Comparison of ENCODE assay signal across 9 cellular contexts in the genomic region with DNA sequence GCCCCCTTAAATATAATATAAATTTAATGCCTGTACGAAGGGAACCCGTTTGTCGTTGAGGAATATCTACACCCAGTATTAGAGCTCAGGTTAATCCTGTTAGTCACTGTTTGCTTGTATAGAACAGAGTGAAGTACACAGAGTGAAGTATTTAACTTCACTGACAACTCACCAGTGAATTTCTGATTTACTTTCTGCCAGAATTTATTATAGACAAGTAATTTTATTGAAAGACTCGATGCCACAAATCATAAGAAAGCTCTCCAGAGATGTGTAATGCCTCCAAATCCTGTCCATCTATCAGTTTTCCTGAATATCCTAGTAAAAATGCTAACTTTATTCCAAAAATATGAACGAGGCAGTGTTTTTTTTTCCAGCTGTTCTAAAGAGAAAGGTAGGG. TPM values are rescaled to one million over a fixed set of nuclear protein-coding genes. Genes with fewer than 3 reads are reported as not detected.
DNase-seq lines count a peak whose midpoint lies in the region; ATAC-seq and TF ChIP-seq lines count a peak whose summit lies in the region.
"Had no signal": no experiment of that assay in that cellular context is flagged by ENCODE, and none has a peak within 500 bp of the region (broad histone marks: within the 10 kb centered on the region; RNA-seq: fewer than 3 reads in every experiment).

No MANE protein-coding gene starts in this region.

- no peak overlapping the region for H3K14ac ChIP-seq in neuronal stem cell (ENCODE audit: low read length)

- TF ChIP-seq CTCF in epithelial cell of esophagus (IDR thresholded peaks at IDR 0.05; ENCODE audit: insufficient read depth, low read depth, low read length, missing control alignments) (no peak), neural crest cell (conservative IDR thresholded peaks at IDR 0.05) (no peak)

- no peak overlapping the region for H3K4me2 ChIP-seq in neuronal stem cell (ENCODE audit: insufficient read depth, low read length, poor library complexity, severe bottlenecking)

- H3K27me3 ChIP-seq in neuronal stem cell (ENCODE audit: control insufficient read depth in 3 of 3, insufficient read depth in 3 of 3, low read depth in 1 of 3, low read length in 3 of 3): no peaks in the 10 kb centered on the region

- H2AFZ ChIP-seq in neuronal stem cell (ENCODE audit: low read length): no peak overlapping the region

- no peak overlapping the region for H4K91ac ChIP-seq in neuronal stem cell (ENCODE audit: low read depth, low read length, poor library complexity)

- no peak overlapping the region for H3K27ac Mint-ChIP-seq in stimulated activated naive CD8-positive, alpha-beta T cell treated with anti-CD3 and anti-CD28 coated beads, Interleukin-15, Interleukin-2, amounts not matched to agents 100 ng/mL and 50 ng/mL, for 24 hours
- no peak overlapping the region for H3K27ac Mint-ChIP-seq in neural crest cell (ENCODE audit: unreplicated experiment)

- H3K79me1 ChIP-seq in neuronal stem cell (ENCODE audit: low read depth, low read length): no peaks in the 10 kb centered on the region

- no peak overlapping the region for H3K23ac ChIP-seq in neuronal stem cell (ENCODE audit: low read depth, low read length, poor library complexity)

- H2BK12ac ChIP-seq in neuronal stem cell (ENCODE audit: low read length): no peak overlapping the region

- no CpG with 5 or more reads among the region's 5 CpGs for WGBS in neuronal stem cell (ENCODE audit: extremely low coverage in 2 of 2, insufficient read length in 2 of 2, insufficient replicate concordance in 1 of 2), 2 donors

- no peaks in the 10 kb centered on the region for H3K36me3 Mint-ChIP-seq in stimulated activated naive CD8-positive, alpha-beta T cell treated with anti-CD3 and anti-CD28 coated beads, Interleukin-15, Interleukin-2, amounts not matched to agents 100 ng/mL and 50 ng/mL, for 24 hours (ENCODE audit: low read depth)
- H3K36me3 Mint-ChIP-seq in neural crest cell (ENCODE audit: low read depth): no peaks in the 10 kb centered on the region

- H3K18ac ChIP-seq in neuronal stem cell (ENCODE audit: low read length): no peak overlapping the region

- H2BK5ac ChIP-seq in neuronal stem cell (ENCODE audit: low read length): no peak overlapping the region

- H2AK5ac ChIP-seq in neuronal stem cell (ENCODE audit: low read depth, low read length): no peak overlapping the region

- H3K4me3 Mint-ChIP-seq in stimulated activated naive CD8-positive, alpha-beta T cell treated with anti-CD3 and anti-CD28 coated beads, Interleukin-15, Interleukin-2, amounts not matched to agents 100 ng/mL and 50 ng/mL, for 24 hours: peak overlapping the region; percentile 85
- H3K4me3 Mint-ChIP-seq in neural crest cell: peak overlapping the region; percentile 96

- H3K9ac ChIP-seq in neuronal stem cell (ENCODE audit: low read depth, low read length, poor library complexity): no peak overlapping the region

- peaks cover 46% of the 10 kb centered on the region for H3K27me3 Mint-ChIP-seq in stimulated activated naive CD8-positive, alpha-beta T cell treated with anti-CD3 and anti-CD28 coated beads, Interleukin-15, Interleukin-2, amounts not matched to agents 100 ng/mL and 50 ng/mL, for 24 hours
- H3K27me3 Mint-ChIP-seq in neural crest cell (ENCODE audit: low read depth): no peaks in the 10 kb centered on the region

- DNase-seq in stimulated activated naive CD8-positive, alpha-beta T cell treated with anti-CD3 and anti-CD28 coated beads, Interleukin-15, Interleukin-2, amounts not matched to agents 100 U/mL and 50 U/mL, for 24 hours: no peak
- DNase-seq in epithelial cell of esophagus (ENCODE audit: low read depth) (no peak), neural crest cell (ENCODE audit: low read depth, low spot score) (no peak), neuronal stem cell (ENCODE audit: low spot score) (no peak), NCI-H446 (lab: John Stamatoyannopoulos, UW) (no peak)
- DNase-seq: activated naive CD4-positive, alpha-beta T cell had no signal

- H3K9me3 ChIP-seq in neuronal stem cell (replicated peaks in 1 of 2; ENCODE audit: control insufficient read depth in 2 of 2, insufficient read depth in 1 of 2, low read depth in 1 of 2, low read length in 2 of 2): peaks cover 0 to 4% of the 10 kb centered on the region in 2 donors

- H3K36me3 ChIP-seq in neuronal stem cell (replicated peaks in 1 of 2; ENCODE audit: control insufficient read depth in 2 of 2, insufficient read depth in 2 of 2, low read length in 2 of 2): no peaks in the 10 kb centered on the region

- no peaks in the 10 kb centered on the region for H3K9me3 Mint-ChIP-seq in stimulated activated naive CD8-positive, alpha-beta T cell treated with anti-CD3 and anti-CD28 coated beads, Interleukin-15, Interleukin-2, amounts not matched to agents 100 ng/mL and 50 ng/mL, for 24 hours
- H3K9me3 Mint-ChIP-seq in neural crest cell: no peaks in the 10 kb centered on the region

- no peaks in the 10 kb centered on the region for H3K4me1 ChIP-seq in neuronal stem cell (ENCODE audit: control insufficient read depth in 2 of 2, insufficient read depth in 1 of 2, low read depth in 1 of 2, low read length in 2 of 2)

- peak overlapping the region; percentile 71 for H3K4me3 ChIP-seq in epithelial cell of esophagus (ENCODE audit: low read length)
- H3K4me3 ChIP-seq in neuronal stem cell (ENCODE audit: low read length in 2 of 2): peak overlapping the region in 1 of 2 donors; percentile 96

- H3K4me1 Mint-ChIP-seq in stimulated activated naive CD8-positive, alpha-beta T cell treated with anti-CD3 and anti-CD28 coated beads, Interleukin-15, Interleukin-2, amounts not matched to agents 100 ng/mL and 50 ng/mL, for 24 hours (ENCODE audit: low read depth): peaks cover 6% of the 10 kb centered on the region
- peaks cover 40% of the 10 kb centered on the region for H3K4me1 Mint-ChIP-seq in neural crest cell

- H4K8ac ChIP-seq in neuronal stem cell (ENCODE audit: low read depth, low read length): no peak overlapping the region

- no peak overlapping the region for H2BK120ac ChIP-seq in neuronal stem cell (ENCODE audit: low read depth, low read length)

- H3K4ac ChIP-seq in neuronal stem cell (ENCODE audit: low read length): no peak overlapping the region

- no peak for ATAC-seq in stimulated activated naive CD8-positive, alpha-beta T cell treated with anti-CD3 and anti-CD28 coated beads, Interleukin-15, Interleukin-2, amounts not matched to agents 100 U/mL and 50 U/mL, for 24 hours
- ATAC-seq in GM21717 (IDR thresholded peaks at IDR 0.05; ENCODE audit: unreplicated experiment) (no peak), GM18873 (IDR thresholded peaks at IDR 0.05; ENCODE audit: low FRiP score, unreplicated experiment) (no peak)

- H2BK15ac ChIP-seq in neuronal stem cell (ENCODE audit: low read length): no peak overlapping the region

- H3K27ac ChIP-seq in neuronal stem cell (replicated peaks; ENCODE audit: low read length): no peak overlapping the region

RNA-seq across cellular contexts. Expression of a gene that starts 1.6 kb away (rescaled TPM):
- total RNA-seq in neural crest cell: 27.2 and 29.2 TPM in 2 replicates
- polyA plus RNA-seq in neuronal stem cell (2013, experiment 1 of 2): 19.3 TPM
- polyA plus RNA-seq in neuronal stem cell (2013, experiment 2 of 2): 21.3 TPM
